Comparison of ENCODE assay signal across 18 cellular contexts in genomic region chr16:85453179-85453678, GRCh38.
"Had no signal": no experiment of that assay in that cellular context is flagged by ENCODE, and none has a peak within 500 bp of the region (broad histone marks: within the 10 kb centered on the region; RNA-seq: fewer than 3 reads in every experiment).

No MANE protein-coding gene starts in this region.

- H3K9me3 ChIP-seq: esophagus muscularis mucosa, ovary, psoas muscle, right atrium auricular region, tibial nerve, uterus had no signal

- DNase-seq: activated CD4-positive, alpha-beta T cell treated with anti-CD3 and anti-CD28 coated beads, Interleukin-2, amount 50 U/mL, for 1 hour; activated CD4-positive, CD25-positive, alpha-beta regulatory T cell treated with anti-CD3 and anti-CD28 coated beads, Interleukin-2, amount 50 U/mL, for 72 hours; activated naive CD4-positive, alpha-beta T cell; activated naive CD8-positive, alpha-beta T cell treated with anti-CD3 and anti-CD28 coated beads, Interleukin-2, amount 10 ng/mL, durations not matched to agents 7 days and 5 days; activated T-cell treated with anti-CD3 and anti-CD28 coated beads, Interleukin-2, amount 50 U/mL, for 24 hours; amniotic stem cell; left ventricle myocardium superior; ovary; psoas muscle; stimulated activated CD4-positive, alpha-beta T cell treated with anti-CD3 and anti-CD28 coated beads, Interleukin-4, amount 100 ng/mL, for 4 hours; stimulated activated naive CD8-positive, alpha-beta T cell treated with anti-CD3 and anti-CD28 coated beads, Interleukin-15, Interleukin-2, amounts not matched to agents 100 U/mL and 50 U/mL, for 24 hours; T-cell; uterus had no signal

- ATAC-seq: left ventricle myocardium superior; psoas muscle; stimulated activated naive CD8-positive, alpha-beta T cell treated with anti-CD3 and anti-CD28 coated beads, Interleukin-15, Interleukin-2, amounts not matched to agents 100 U/mL and 50 U/mL, for 24 hours; T-cell had no signal

- H3K27ac ChIP-seq: coronary artery, esophagus muscularis mucosa, ovary, psoas muscle, right atrium auricular region, tibial nerve, uterus, VCaP had no signal

- H3K27me3 ChIP-seq: esophagus muscularis mucosa, ovary, right atrium auricular region, tibial nerve, uterus had no signal

- H3K36me3 ChIP-seq: esophagus muscularis mucosa, ovary, right atrium auricular region, tibial nerve, uterus had no signal

- H3K4me3 ChIP-seq: coronary artery, esophagus muscularis mucosa, ovary, psoas muscle, right atrium auricular region, tibial nerve, uterus had no signal
